ENCODE assay signal across 22 cellular contexts in the genomic region with DNA sequence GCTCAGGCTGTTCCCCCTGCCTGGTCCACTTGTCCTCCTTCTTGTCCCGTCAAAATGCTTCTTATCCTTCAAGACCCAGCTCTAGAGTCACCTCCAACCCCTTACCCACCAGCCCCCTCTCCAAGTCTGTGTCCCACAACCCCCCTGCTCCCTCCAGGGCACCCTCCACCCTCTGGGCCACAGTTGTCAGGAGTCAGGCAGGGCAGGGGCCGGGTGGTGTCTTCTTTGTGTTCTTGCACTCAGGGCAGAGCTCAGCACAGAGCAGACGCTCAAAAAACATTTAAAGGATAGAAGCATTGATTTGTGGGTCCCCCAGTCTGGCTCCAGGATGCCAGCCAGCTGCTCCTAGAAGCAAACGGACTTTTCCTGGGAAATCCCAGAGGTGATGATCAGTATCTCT. TPM values are rescaled to one million over a fixed set of nuclear protein-coding genes. Genes with fewer than 3 reads are reported as not detected.
"Had no signal": no experiment of that assay in that cellular context is flagged by ENCODE, and none has a peak within 500 bp of the region (broad histone marks: within the 10 kb centered on the region; RNA-seq: fewer than 3 reads in every experiment).

No MANE protein-coding gene starts in this region.

- H3K36me3 ChIP-seq: left ventricle myocardium inferior, lower lobe of right lung, tibial artery, upper lobe of right lung had no signal

- H3K4me2 ChIP-seq: smooth muscle cell had no signal

- H3K27me3 ChIP-seq: esophagus squamous epithelium, gastroesophageal sphincter, upper lobe of right lung, vagina had no signal

- H3K9me3 ChIP-seq: esophagus squamous epithelium, left ventricle myocardium inferior, lower lobe of right lung, tibial artery, upper lobe of right lung, vagina had no signal

- H3K36me3 Mint-ChIP-seq: memory B cell; naive thymus-derived CD8-positive, alpha-beta T cell had no signal

- FAIRE-seq: colon, kidney had no signal

- H3K27ac Mint-ChIP-seq: memory B cell; naive thymus-derived CD8-positive, alpha-beta T cell had no signal

- H3K4me3 ChIP-seq: esophagus squamous epithelium, gastroesophageal sphincter, left ventricle myocardium inferior, lower lobe of right lung, smooth muscle cell, tibial artery, upper lobe of right lung, vagina had no signal

- H3K27ac ChIP-seq: esophagus squamous epithelium, gastroesophageal sphincter, left ventricle myocardium inferior, lower lobe of right lung, tibial artery, upper lobe of right lung, vagina had no signal

- H3K4me1 Mint-ChIP-seq: memory B cell; naive thymus-derived CD8-positive, alpha-beta T cell had no signal

- DNase-seq: dermis blood vessel endothelial cell; esophagus squamous epithelium; foreskin fibroblast; kidney; left cardiac atrium; left ventricle myocardium inferior; lower lobe of right lung; midbrain; naive thymus-derived CD8-positive, alpha-beta T cell; right cardiac atrium; stimulated activated CD4-positive, alpha-beta T cell treated with anti-CD3 and anti-CD28 coated beads, Interleukin-2, amount 100 ng/mL, for 48 hours; stimulated activated naive CD4-positive, alpha-beta T cell treated with Interleukin-2 at 50 U/mL for 16 hours; tibial artery had no signal

- ATAC-seq: gastroesophageal sphincter; naive thymus-derived CD8-positive, alpha-beta T cell; right cardiac atrium; upper lobe of right lung had no signal

- H3K9me3 Mint-ChIP-seq: naive thymus-derived CD8-positive, alpha-beta T cell had no signal

- H3K4me1 ChIP-seq: left ventricle myocardium inferior, lower lobe of right lung, tibial artery, upper lobe of right lung had no signal

- H3K4me3 Mint-ChIP-seq: memory B cell; naive thymus-derived CD8-positive, alpha-beta T cell had no signal

RNA-seq across cellular contexts. Expression of a gene that starts 17.3 kb away (rescaled TPM):
- total RNA-seq: dermis blood vessel endothelial cell; left ventricle myocardium inferior; lower lobe of right lung; naive thymus-derived CD8-positive, alpha-beta T cell; osteocyte; right cardiac atrium; temporal lobe; upper lobe of right lung had no signal
- polyA plus RNA-seq: naive thymus-derived CD8-positive, alpha-beta T cell; neural cell had no signal

RNA-seq across cellular contexts. Expression of a gene that starts 34.0 kb away (rescaled TPM):
- total RNA-seq: naive thymus-derived CD8-positive, alpha-beta T cell had no signal
- polyA plus RNA-seq: naive thymus-derived CD8-positive, alpha-beta T cell; neural cell had no signal
